11 cellular contexts compared by ENCODE assay signal in the genomic region with DNA sequence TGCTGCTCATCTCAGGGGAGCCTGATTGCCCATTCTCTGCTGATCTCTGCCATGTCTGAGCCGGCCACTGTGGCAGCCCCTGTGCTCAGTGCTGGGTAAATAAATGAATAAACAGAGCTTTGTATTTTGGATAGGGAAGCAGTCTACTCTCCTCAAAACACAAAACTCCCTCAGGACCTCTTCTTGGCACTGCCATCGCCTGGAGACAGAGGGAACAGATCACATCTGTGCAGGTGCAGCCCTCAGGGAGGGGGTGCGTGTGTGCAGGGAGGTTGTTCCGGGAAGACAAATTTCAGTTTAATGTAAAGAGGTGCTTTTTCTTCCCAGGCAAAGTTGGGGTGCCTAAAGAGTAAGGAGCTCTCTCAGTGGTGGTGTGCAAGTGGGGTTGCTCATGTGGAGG. TPM values are rescaled to one million over a fixed set of nuclear protein-coding genes. Genes with fewer than 3 reads are reported as not detected.
DNase-seq lines count a peak whose midpoint lies in the region; ATAC-seq and TF ChIP-seq lines count a peak whose summit lies in the region.
"Had no signal": no experiment of that assay in that cellular context is flagged by ENCODE, and none has a peak within 500 bp of the region (broad histone marks: within the 10 kb centered on the region; RNA-seq: fewer than 3 reads in every experiment).

No MANE protein-coding gene starts in this region.

- H3K9ac ChIP-seq in neural progenitor cell, result no peak overlapping the region

- H3K27me3 Mint-ChIP-seq in central memory CD8-positive, alpha-beta T cell, result no peaks in the 10 kb centered on the region
- H3K27me3 Mint-ChIP-seq in neural progenitor cell (ENCODE audit: insufficient read depth, low read depth), result peaks cover 7% of the 10 kb centered on the region

- peaks cover 7% of the 10 kb centered on the region for H3K36me3 Mint-ChIP-seq in central memory CD8-positive, alpha-beta T cell (ENCODE audit: insufficient read depth)
- H3K36me3 Mint-ChIP-seq in neural progenitor cell, result peaks cover 3% of the 10 kb centered on the region

- peaks cover 28% of the 10 kb centered on the region for H3K4me1 ChIP-seq in neural progenitor cell

- peaks cover 41% of the 10 kb centered on the region for H3F3A ChIP-seq in neural progenitor cell (ENCODE audit: low read depth)

- H4K20me1 ChIP-seq in neural progenitor cell (ENCODE audit: low read depth), result peaks cover 3% of the 10 kb centered on the region

- H3K4me2 ChIP-seq in neural progenitor cell, result peak overlapping the region; percentile 97

- ATAC-seq in central memory CD8-positive, alpha-beta T cell (replicated peaks; ENCODE audit: extremely low read depth, poor library complexity, severe bottlenecking), result no peak
- ATAC-seq in GM21447 (IDR thresholded peaks at IDR 0.05; ENCODE audit: unreplicated experiment) (no peak), GM19351 (IDR thresholded peaks at IDR 0.05; ENCODE audit: unreplicated experiment) (no peak)
- ATAC-seq: activated CD4-positive, CD25-positive, alpha-beta regulatory T cell treated with anti-CD3 and anti-CD28 coated beads, Interleukin-2, amount 50 U/mL, for 24 hours had no signal

- peaks cover 36% of the 10 kb centered on the region for H3K79me2 ChIP-seq in neural progenitor cell (ENCODE audit: low read depth)

- no peaks in the 10 kb centered on the region for H3K27me3 ChIP-seq in neural progenitor cell

- TF ChIP-seq CTCF in neural progenitor cell (IDR thresholded peaks at IDR 0.05), result no peak

- peak overlapping the region; percentile 85 for H3K4me3 Mint-ChIP-seq in central memory CD8-positive, alpha-beta T cell
- H3K4me3 Mint-ChIP-seq in neural progenitor cell, result peak overlapping the region; percentile 91

- no peaks in the 10 kb centered on the region for H3K36me3 ChIP-seq in neural progenitor cell

- peak; percentile 64 for DNase-seq in DMS79 (lab: John Stamatoyannopoulos, UW)
- peak; percentile 63 for DNase-seq in NCI-H1105 treated with DMSO at 0.1 percent for 48 hours (lab: John Stamatoyannopoulos, UW)
- DNase-seq in central memory CD8-positive, alpha-beta T cell (ENCODE audit: low spot score in 2 of 2), result no peak
- DNase-seq in neural progenitor cell (ENCODE audit: low spot score), result peak; percentile 49
- DNase-seq in NCI-H524 (lab: John Stamatoyannopoulos, UW), result no peak
- DNase-seq in mesenteric fat pad (ENCODE audit: low spot score), result no peak
- DNase-seq: stimulated activated CD4-positive, alpha-beta T cell treated with anti-CD3 and anti-CD28 coated beads, Interleukin-4, amount 100 ng/mL, for 4 hours had no signal

- no peak overlapping the region for H3K27ac ChIP-seq in neural progenitor cell

- peaks cover 8% of the 10 kb centered on the region for H3K4me1 Mint-ChIP-seq in central memory CD8-positive, alpha-beta T cell
- peaks cover 24% of the 10 kb centered on the region for H3K4me1 Mint-ChIP-seq in neural progenitor cell

- H3K27ac Mint-ChIP-seq in central memory CD8-positive, alpha-beta T cell (ENCODE audit: low read depth), result peak overlapping the region; percentile 30
- no peak overlapping the region for H3K27ac Mint-ChIP-seq in neural progenitor cell

- H3K4me3 ChIP-seq in neural progenitor cell, result peak overlapping the region; percentile 65

- H3K9me3 Mint-ChIP-seq in central memory CD8-positive, alpha-beta T cell, result no peaks in the 10 kb centered on the region
- no peaks in the 10 kb centered on the region for H3K9me3 Mint-ChIP-seq in neural progenitor cell

- no peaks in the 10 kb centered on the region for H3K9me3 ChIP-seq in neural progenitor cell (ENCODE audit: low read depth)

- H2AFZ ChIP-seq in neural progenitor cell (replicated peaks), result peak overlapping the region; percentile 66

RNA-seq across cellular contexts. Expression of a gene that starts 7.7 kb away (rescaled TPM):
- total RNA-seq in neural progenitor cell (ENCODE audit: low replicate concordance), result 0.17 and 5.3 TPM in 2 replicates
- 7.5 TPM for total RNA-seq in mesenteric fat pad

RNA-seq across cellular contexts. Expression of a gene that starts 11.7 kb away (rescaled TPM):
- total RNA-seq in neural progenitor cell (ENCODE audit: low replicate concordance) (0.32 and 0.77 TPM in 2 replicates), mesenteric fat pad (1.8 TPM)

RNA-seq across cellular contexts. Expression of a gene that starts 17.1 kb away (rescaled TPM):
- 204 and 220 TPM in 2 replicates for total RNA-seq in neural progenitor cell (ENCODE audit: low replicate concordance)
- 160 TPM for total RNA-seq in mesenteric fat pad

RNA-seq across cellular contexts. Expression of a gene that starts 17.2 kb away (rescaled TPM):
- total RNA-seq in neural progenitor cell (ENCODE audit: low replicate concordance) (6.0 and 13.7 TPM in 2 replicates), mesenteric fat pad (18.4 TPM)

RNA-seq across cellular contexts. Expression of a gene that starts 30.4 kb away (rescaled TPM):
- total RNA-seq in neural progenitor cell (ENCODE audit: low replicate concordance) (not detected in 2 replicates), mesenteric fat pad (not detected)
- total RNA-seq: lung microvascular endothelial cell had no signal

Comparison
In these comparisons a context has a peak if more than half of its experiments do, and no peak if none do; other contexts are left out.
1. DNase-seq: peak in DMS79 (single experiment), NCI-H1105 treated with DMSO at 0.1 percent for 48 hours (single experiment) and neural progenitor cell (single experiment); none in central memory CD8-positive, alpha-beta T cell (0 of 2), NCI-H524 (0 of 2) and mesenteric fat pad (single experiment).